21 cellular contexts compared by ENCODE assay signal in the genomic region with DNA sequence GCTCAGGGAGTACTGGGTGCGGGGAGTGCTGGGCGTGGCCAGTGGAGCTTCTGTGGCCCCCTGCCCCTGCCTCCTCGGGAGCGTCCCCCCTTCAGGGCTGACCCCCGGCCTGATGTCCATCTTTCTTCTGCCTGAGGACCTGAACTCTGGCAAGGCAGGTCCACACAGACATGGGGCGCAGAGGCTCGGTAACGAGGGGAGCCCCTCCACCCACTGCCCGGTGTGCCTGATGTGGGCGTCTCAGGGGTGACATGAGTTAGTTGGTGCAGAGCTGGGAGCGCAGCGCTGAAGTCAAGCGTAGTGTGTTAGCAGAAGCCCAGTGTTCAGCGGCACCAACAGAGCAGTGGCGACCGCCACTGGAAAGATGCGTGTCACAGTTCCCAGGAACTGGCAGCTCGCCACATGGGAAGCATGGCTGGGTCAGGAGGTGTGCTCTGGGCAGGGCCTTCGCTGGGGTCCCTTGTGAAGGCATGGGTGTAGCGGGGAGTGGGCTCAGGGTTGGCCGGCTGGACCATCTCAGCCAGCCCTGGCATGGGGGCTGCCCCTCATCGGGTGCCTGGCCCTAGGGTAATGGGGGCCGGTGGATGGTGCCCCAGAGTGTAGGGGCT.
"Had no signal": no experiment of that assay in that cellular context is flagged by ENCODE, and none has a peak within 500 bp of the region (broad histone marks: within the 10 kb centered on the region; RNA-seq: fewer than 3 reads in every experiment).

No MANE protein-coding gene starts in this region.

- H3K9me3 ChIP-seq: esophagus squamous epithelium, gastrocnemius medialis, stomach, testis, vagina had no signal

- H3K27ac ChIP-seq: gastrocnemius medialis, skin epidermis, stomach, testis, vagina, WERI-Rb-1 had no signal

- ATAC-seq: activated CD8-positive, alpha-beta memory T cell treated with anti-CD3 and anti-CD28 coated beads, Interleukin-2, amount 10 ng/mL, durations not matched to agents 7 days and 5 days; activated CD8-positive, alpha-beta T cell treated with anti-CD3 and anti-CD28 coated beads for 36 hours; gastrocnemius medialis; naive thymus-derived CD4-positive, alpha-beta T cell; T-cell had no signal

- DNase-seq: activated CD4-positive, alpha-beta T cell treated with anti-CD3 and anti-CD28 coated beads, Interleukin-2, amount 10 ng/mL, durations not matched to agents 7 days and 5 days; activated CD4-positive, CD25-positive, alpha-beta regulatory T cell treated with anti-CD3 and anti-CD28 coated beads, Interleukin-2, amount 50 U/mL, for 72 hours; activated CD8-positive, alpha-beta memory T cell treated with anti-CD3 and anti-CD28 coated beads, Interleukin-2, amount 10 ng/mL, durations not matched to agents 7 days and 5 days; activated CD8-positive, alpha-beta T cell treated with anti-CD3 and anti-CD28 coated beads for 36 hours; activated gamma-delta T cell; activated naive CD4-positive, alpha-beta T cell treated with anti-CD3 and anti-CD28 coated beads, Interleukin-2, amount 50 U/mL, for 16 hours; activated T-cell treated with anti-CD3 and anti-CD28 coated beads for 4 hours; aorta; esophagus squamous epithelium; gastrocnemius medialis; islet precursor cell; naive thymus-derived CD4-positive, alpha-beta T cell; stimulated activated CD4-positive, alpha-beta T cell treated with anti-CD3 and anti-CD28 coated beads, Interleukin-1b, Interleukin-23, amount 100 ng/mL, for 48 hours; stomach; T-cell; testis; trophoblast cell; WERI-Rb-1 had no signal

- H3K4me1 ChIP-seq: gastrocnemius medialis, vagina had no signal

- H3K4me3 ChIP-seq: gastrocnemius medialis, lung, skin epidermis, stomach, testis, vagina had no signal

- H3K27me3 ChIP-seq: esophagus squamous epithelium, gastrocnemius medialis, stomach, testis, vagina had no signal
